ENCODE assay signal across 16 cellular contexts in the genomic region with DNA sequence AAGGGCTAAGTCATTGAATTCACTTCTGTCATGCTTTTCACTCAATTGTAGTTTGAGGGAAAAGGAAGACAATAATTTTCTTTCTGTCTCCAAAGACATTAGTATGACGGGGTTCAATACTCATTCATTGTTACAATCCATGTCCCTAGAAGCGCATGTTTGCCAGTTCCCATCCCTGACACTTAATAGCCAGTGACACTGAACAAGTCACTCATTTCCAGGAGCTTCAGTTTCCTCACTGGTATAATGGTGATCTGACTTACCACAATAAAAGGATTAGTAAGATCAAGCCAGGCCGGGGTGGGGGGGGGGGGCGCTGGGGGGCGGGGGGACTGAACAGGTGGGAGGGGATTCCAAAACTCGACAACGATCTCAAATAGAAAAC.
A peak's percentile ranks its signal among the peaks of the same experiment; 100 is the strongest.
DNase-seq lines count a peak whose midpoint lies in the region; ATAC-seq and TF ChIP-seq lines count a peak whose summit lies in the region.
"Had no signal": no experiment of that assay in that cellular context is flagged by ENCODE, and none has a peak within 500 bp of the region (broad histone marks: within the 10 kb centered on the region; RNA-seq: fewer than 3 reads in every experiment).

No MANE protein-coding gene starts in this region.

- no peaks in the 10 kb centered on the region for H3K36me3 Mint-ChIP-seq in activated naive CD4-positive, alpha-beta T cell treated with anti-CD3 and anti-CD28 coated beads, Interleukin-2, amount 50 U/mL, for 72 hours
- no peaks in the 10 kb centered on the region for H3K36me3 Mint-ChIP-seq in activated naive CD4-positive, alpha-beta T cell treated with anti-CD3 and anti-CD28 coated beads for 36 hours (ENCODE audit: low read depth)
- no peaks in the 10 kb centered on the region for H3K36me3 Mint-ChIP-seq in chondrocyte (ENCODE audit: low read depth)

- H3K27me3 ChIP-seq in RWPE2 (ENCODE audit: insufficient read depth, poor library complexity, severe bottlenecking): no peaks in the 10 kb centered on the region
- no peaks in the 10 kb centered on the region for H3K27me3 ChIP-seq in iPS-15b (ENCODE audit: control insufficient read depth, insufficient read depth, low read length)
- no peaks in the 10 kb centered on the region for H3K27me3 ChIP-seq in thyroid gland
- H3K27me3 ChIP-seq: brain microvascular endothelial cell had no signal

- TF ChIP-seq CTCF in RWPE2 (IDR thresholded peaks at IDR 0.05; ENCODE audit: poor library complexity, severe bottlenecking): no peak
- TF ChIP-seq CTCF in thyroid gland (IDR thresholded peaks at IDR 0.05): no peak
- no peak for TF ChIP-seq CTCF in chondrocyte (IDR thresholded peaks at IDR 0.05)

- WGBS in thyroid gland, 2 donors: 27 to 31% methylated on average over 7 of the region's 7 CpGs

- H3K9ac ChIP-seq in iPS-15b (ENCODE audit: low read depth, low read length): no peak overlapping the region
- H3K9ac ChIP-seq: GM23248 had no signal

- no peak for TF ChIP-seq POLR2A in thyroid gland (IDR thresholded peaks at IDR 0.05)

- intact Hi-C loops in activated naive CD4-positive, alpha-beta T cell treated with anti-CD3 and anti-CD28 coated beads for 36 hours (cut with micrococcal nuclease): loop anchor here (5.0 kb wide), 1 partner anchor 759 kb away; no protein-coding TSS in a partner anchor
- intact Hi-C loops in thyroid gland (cut with DNase I): loop anchor here (5.0 kb wide), 1 partner anchor 64 kb away; no protein-coding TSS in a partner anchor

- H3K4me3 ChIP-seq in RWPE2 (ENCODE audit: severe bottlenecking) (no peak overlapping the region), iPS-15b (ENCODE audit: low read depth, low read length) (peak overlapping the region; percentile 23), thyroid gland (replicated peaks in 1 of 3) (no peak overlapping the region)
- H3K4me3 ChIP-seq: GM23248 had no signal

- no peak overlapping the region for H3K4me3 Mint-ChIP-seq in activated naive CD4-positive, alpha-beta T cell treated with anti-CD3 and anti-CD28 coated beads for 36 hours
- no peak overlapping the region for H3K4me3 Mint-ChIP-seq in chondrocyte (ENCODE audit: unreplicated experiment)

- H3K9me3 ChIP-seq in RWPE2 (ENCODE audit: severe bottlenecking): no peaks in the 10 kb centered on the region
- no peaks in the 10 kb centered on the region for H3K9me3 ChIP-seq in iPS-15b (ENCODE audit: control insufficient read depth, insufficient read depth, low read length)
- no peaks in the 10 kb centered on the region for H3K9me3 ChIP-seq in thyroid gland

- H3K4me1 ChIP-seq in RWPE2 (ENCODE audit: insufficient read depth, poor library complexity, severe bottlenecking) (peaks cover 5% of the 10 kb centered on the region), iPS-15b (ENCODE audit: control insufficient read depth, insufficient read depth, low read length) (peaks cover 11% of the 10 kb centered on the region), thyroid gland (peaks cover 13 to 20% of the 10 kb centered on the region in 2 donors)

- CTCF ChIA-PET in activated naive CD4-positive, alpha-beta T cell treated with anti-CD3 and anti-CD28 coated beads for 36 hours (lab: Charles Lee): interaction anchor here (0.6 to 3.7 kb wide), 17 partner anchors 8 to 279 kb away, joined by 3 to 46 read pairs (median 5); no protein-coding TSS in a partner anchor

- peaks cover 9% of the 10 kb centered on the region for H3K4me1 Mint-ChIP-seq in activated naive CD4-positive, alpha-beta T cell treated with anti-CD3 and anti-CD28 coated beads for 36 hours (ENCODE audit: low read depth)
- peaks cover 48% of the 10 kb centered on the region for H3K4me1 Mint-ChIP-seq in chondrocyte (ENCODE audit: low read depth)

- H3K27ac ChIP-seq in RWPE2 (ENCODE audit: poor library complexity, severe bottlenecking) (peak overlapping the region; percentile 34), thyroid gland (peak overlapping the region in 2 of 3 donors; percentile 2 to 62)
- H3K27ac ChIP-seq: GM23248 had no signal

- H3K36me3 ChIP-seq in RWPE2 (ENCODE audit: low read depth) (no peaks in the 10 kb centered on the region), iPS-15b (ENCODE audit: control insufficient read depth, insufficient read depth, low read length) (no peaks in the 10 kb centered on the region), thyroid gland (no peaks in the 10 kb centered on the region)
- H3K36me3 ChIP-seq: brain microvascular endothelial cell had no signal

- DNase-seq in activated naive CD4-positive, alpha-beta T cell treated with anti-CD3 and anti-CD28 coated beads, Interleukin-2, amount 50 U/mL, for 72 hours (ENCODE audit: low spot score in 2 of 2): no peak
- no peak for DNase-seq in activated naive CD4-positive, alpha-beta T cell treated with anti-CD3 and anti-CD28 coated beads for 36 hours
- no peak for DNase-seq in RWPE2 (ENCODE audit: low spot score)
- DNase-seq in thyroid gland: no peak
- DNase-seq in chondrocyte (ENCODE audit: low spot score): no peak
- DNase-seq: ACHN; activated naive CD4-positive, alpha-beta T cell; effector memory CD4-positive, alpha-beta T cell; kidney; NCI-H1105 treated with DMSO at 0.1 percent for 48 hours; stimulated activated CD4-positive, alpha-beta T cell treated with anti-CD3 and anti-CD28 coated beads, Interleukin-2, amount 100 ng/mL, for 48 hours had no signal

- H3K27ac Mint-ChIP-seq in activated naive CD4-positive, alpha-beta T cell treated with anti-CD3 and anti-CD28 coated beads, Interleukin-2, amount 50 U/mL, for 72 hours: no peak overlapping the region
- no peak overlapping the region for H3K27ac Mint-ChIP-seq in activated naive CD4-positive, alpha-beta T cell treated with anti-CD3 and anti-CD28 coated beads for 36 hours
- H3K27ac Mint-ChIP-seq in chondrocyte (ENCODE audit: unreplicated experiment): no peak overlapping the region

- ATAC-seq in activated naive CD4-positive, alpha-beta T cell treated with anti-CD3 and anti-CD28 coated beads, Interleukin-2, amount 50 U/mL, for 72 hours: peak; percentile 30 to 39
- ATAC-seq in RWPE2 (ENCODE audit: low read depth) (no peak), GM21515 (IDR thresholded peaks at IDR 0.05; ENCODE audit: unreplicated experiment) (no peak), HG03280 (IDR thresholded peaks at IDR 0.05; ENCODE audit: unreplicated experiment) (no peak)

- H3K9me3 Mint-ChIP-seq in activated naive CD4-positive, alpha-beta T cell treated with anti-CD3 and anti-CD28 coated beads, Interleukin-2, amount 50 U/mL, for 72 hours: no peaks in the 10 kb centered on the region
- H3K9me3 Mint-ChIP-seq in activated naive CD4-positive, alpha-beta T cell treated with anti-CD3 and anti-CD28 coated beads for 36 hours: no peaks in the 10 kb centered on the region
- H3K9me3 Mint-ChIP-seq in chondrocyte (ENCODE audit: low read depth): no peaks in the 10 kb centered on the region

- no peaks in the 10 kb centered on the region for H3K27me3 Mint-ChIP-seq in activated naive CD4-positive, alpha-beta T cell treated with anti-CD3 and anti-CD28 coated beads for 36 hours (ENCODE audit: low read depth)
- no peaks in the 10 kb centered on the region for H3K27me3 Mint-ChIP-seq in chondrocyte (ENCODE audit: low read depth)

Comparison
In these comparisons a context has a peak if more than half of its experiments do, and no peak if none do; other contexts are left out.
1. ATAC-seq: peak in activated naive CD4-positive, alpha-beta T cell treated with anti-CD3 and anti-CD28 coated beads, Interleukin-2, amount 50 U/mL, for 72 hours (2 of 2); none in RWPE2 (single experiment), GM21515 (single experiment) and HG03280 (single experiment).